19 cellular contexts compared by ENCODE assay signal in the genomic region with DNA sequence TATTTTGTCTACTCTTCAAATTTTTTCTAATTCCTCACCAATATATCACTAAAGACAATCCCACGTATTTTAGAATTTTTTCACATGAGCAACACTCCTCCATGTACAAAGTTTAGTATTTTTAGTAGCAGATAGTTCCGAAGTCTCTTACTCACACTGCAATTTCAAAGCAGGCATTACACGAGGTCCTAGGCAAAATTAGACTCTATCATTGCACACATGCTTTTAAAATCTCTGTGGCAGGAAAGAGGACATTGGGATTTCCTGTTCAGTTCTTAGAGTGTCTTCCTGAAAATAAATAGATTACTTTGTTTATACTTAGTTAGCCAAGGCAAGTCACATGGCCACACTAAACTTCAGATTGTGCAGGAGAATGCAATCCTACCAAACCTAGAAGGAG.
"Had no signal": no experiment of that assay in that cellular context is flagged by ENCODE, and none has a peak within 500 bp of the region (broad histone marks: within the 10 kb centered on the region; RNA-seq: fewer than 3 reads in every experiment).

No MANE protein-coding gene starts in this region.

- H3K27ac Mint-ChIP-seq: activated CD4-positive, alpha-beta memory T cell treated with anti-CD3 and anti-CD28 coated beads, Interleukin-2, amount 10 ng/mL, durations not matched to agents 7 days and 5 days; effector memory CD8-positive, alpha-beta T cell; naive B cell; stimulated activated memory B cell treated with anti-CD40 and anti-IgM and Interleukin-4, amounts not matched to agents 10 μg/mL and 1 μg/mL and 100 μg/mL, for 72 hours; T-helper 1 cell treated with Interleukin-12 subunit alpha and Interleukin-12 subunit beta and Interleukin-4 antibody, amounts not matched to agents 30 μg/mL and 1 μg/mL, for 36 hours had no signal

- H3K27ac ChIP-seq: body of pancreas, epithelial cell of prostate, gastroesophageal sphincter, pancreas, transverse colon had no signal

- H3K9me3 ChIP-seq: body of pancreas, gastroesophageal sphincter, pancreas, transverse colon had no signal

- H3K36me3 Mint-ChIP-seq: naive B cell; stimulated activated memory B cell treated with anti-CD40 and anti-IgM and Interleukin-4, amounts not matched to agents 10 μg/mL and 1 μg/mL and 100 μg/mL, for 72 hours had no signal

- H3K27me3 ChIP-seq: body of pancreas, gastroesophageal sphincter, pancreas, transverse colon had no signal

- H3K4me3 Mint-ChIP-seq: activated CD4-positive, alpha-beta memory T cell treated with anti-CD3 and anti-CD28 coated beads, Interleukin-2, amount 10 ng/mL, durations not matched to agents 7 days and 5 days; activated T-cell treated with anti-CD3 and anti-CD28 coated beads, Interleukin-2, amount 50 U/mL, for 4 hours; effector memory CD8-positive, alpha-beta T cell; naive B cell; stimulated activated memory B cell treated with anti-CD40 and anti-IgM and Interleukin-4, amounts not matched to agents 10 μg/mL and 1 μg/mL and 100 μg/mL, for 72 hours; T-helper 1 cell treated with Interleukin-12 subunit alpha and Interleukin-12 subunit beta and Interleukin-4 antibody, amounts not matched to agents 30 μg/mL and 1 μg/mL, for 36 hours had no signal

- FAIRE-seq: islet of Langerhans, pancreas had no signal

- H3K4me3 ChIP-seq: body of pancreas, gastroesophageal sphincter, pancreas, transverse colon had no signal

- H3K36me3 ChIP-seq: gastroesophageal sphincter, pancreas, transverse colon had no signal

- ATAC-seq: activated T-cell treated with anti-CD3 and anti-CD28 coated beads, Interleukin-2, amount 50 U/mL, for 4 hours; body of pancreas; effector memory CD8-positive, alpha-beta T cell; gastroesophageal sphincter; left colon; pancreas; stimulated activated memory B cell treated with anti-CD40 and anti-IgM and Interleukin-4, amounts not matched to agents 10 μg/mL and 1 μg/mL and 100 μg/mL, for 72 hours had no signal

- H3K9me3 Mint-ChIP-seq: effector memory CD8-positive, alpha-beta T cell; stimulated activated memory B cell treated with anti-CD40 and anti-IgM and Interleukin-4, amounts not matched to agents 10 μg/mL and 1 μg/mL and 100 μg/mL, for 72 hours had no signal

- H3K4me1 Mint-ChIP-seq: activated CD4-positive, alpha-beta memory T cell treated with anti-CD3 and anti-CD28 coated beads, Interleukin-2, amount 10 ng/mL, durations not matched to agents 7 days and 5 days; naive B cell; stimulated activated memory B cell treated with anti-CD40 and anti-IgM and Interleukin-4, amounts not matched to agents 10 μg/mL and 1 μg/mL and 100 μg/mL, for 72 hours had no signal

- H3K27me3 Mint-ChIP-seq: activated CD4-positive, alpha-beta memory T cell treated with anti-CD3 and anti-CD28 coated beads, Interleukin-2, amount 10 ng/mL, durations not matched to agents 7 days and 5 days; effector memory CD8-positive, alpha-beta T cell; naive B cell; stimulated activated memory B cell treated with anti-CD40 and anti-IgM and Interleukin-4, amounts not matched to agents 10 μg/mL and 1 μg/mL and 100 μg/mL, for 72 hours had no signal

- H3K4me1 ChIP-seq: body of pancreas, gastroesophageal sphincter, pancreas, transverse colon had no signal

- DNase-seq: activated CD4-positive, alpha-beta memory T cell treated with anti-CD3 and anti-CD28 coated beads, Interleukin-2, amount 10 ng/mL, durations not matched to agents 7 days and 5 days; activated CD4-positive, alpha-beta T cell treated with anti-CD3 and anti-CD28 coated beads for 4 hours; activated effector memory CD4-positive, alpha-beta T cell treated with Interleukin-2 at 50 U/mL for 16 hours; activated naive CD4-positive, alpha-beta T cell treated with anti-CD3 and anti-CD28 coated beads, Interleukin-2, amount 50 U/mL, for 16 hours; activated T-cell treated with anti-CD3 and anti-CD28 coated beads, Interleukin-2, amount 50 U/mL, for 4 hours; amygdala; body of pancreas; central memory CD4-positive, alpha-beta T cell; cortex of kidney; effector memory CD8-positive, alpha-beta T cell; left colon; naive B cell; pancreas; transverse colon had no signal
